ENCODE assay signal across 25 cellular contexts in genomic region chr2:40257812-40258457, GRCh38.
"Had no signal": no experiment of that assay in that cellular context is flagged by ENCODE, and none has a peak within 500 bp of the region (broad histone marks: within the 10 kb centered on the region; RNA-seq: fewer than 3 reads in every experiment).

No MANE protein-coding gene starts in this region.

- ATAC-seq: activated CD8-positive, alpha-beta memory T cell treated with anti-CD3 and anti-CD28 coated beads, Interleukin-2, amount 10 ng/mL, durations not matched to agents 7 days and 5 days; activated CD8-positive, alpha-beta T cell treated with anti-CD3 and anti-CD28 coated beads for 36 hours; activated naive CD4-positive, alpha-beta T cell treated with anti-CD3 and anti-CD28 coated beads, Interleukin-2, amount 50 U/mL, for 72 hours; activated T-cell treated with anti-CD3 and anti-CD28 coated beads, Interleukin-2, amount 50 U/mL, for 72 hours; effector memory CD8-positive, alpha-beta T cell; gastrocnemius medialis had no signal

- H2AFZ ChIP-seq: hepatocyte had no signal

- H3K4me3 ChIP-seq: gastrocnemius medialis, hepatocyte, ovary, prostate gland, tibial nerve had no signal

- H3K4me3 Mint-ChIP-seq: activated CD4-positive, alpha-beta T cell treated with anti-CD3 and anti-CD28 coated beads, Interleukin-2, amount 10 ng/mL, durations not matched to agents 7 days and 5 days; activated CD8-positive, alpha-beta memory T cell treated with anti-CD3 and anti-CD28 coated beads, Interleukin-2, amount 10 ng/mL, durations not matched to agents 7 days and 5 days; activated CD8-positive, alpha-beta T cell treated with anti-CD3 and anti-CD28 coated beads for 36 hours; activated T-cell treated with anti-CD3 and anti-CD28 coated beads, Interleukin-2, amount 50 U/mL, for 72 hours; effector memory CD8-positive, alpha-beta T cell; mesothelial cell of epicardium; naive B cell; nephron progenitor cell; T-helper 1 cell treated with Interleukin-12 subunit alpha and Interleukin-12 subunit beta and Interleukin-4 antibody, amounts not matched to agents 30 μg/mL and 1 μg/mL, for 36 hours had no signal

- H3K36me3 ChIP-seq: gastrocnemius medialis, ovary, prostate gland, tibial nerve had no signal

- H3K9me3 ChIP-seq: gastrocnemius medialis, ovary, prostate gland, tibial nerve had no signal

- H3K4me1 Mint-ChIP-seq: activated CD4-positive, alpha-beta T cell treated with anti-CD3 and anti-CD28 coated beads, Interleukin-2, amount 10 ng/mL, durations not matched to agents 7 days and 5 days; activated CD8-positive, alpha-beta memory T cell treated with anti-CD3 and anti-CD28 coated beads, Interleukin-2, amount 10 ng/mL, durations not matched to agents 7 days and 5 days; naive B cell; nephron progenitor cell had no signal

- H3K27me3 Mint-ChIP-seq: activated CD4-positive, alpha-beta T cell treated with anti-CD3 and anti-CD28 coated beads, Interleukin-2, amount 10 ng/mL, durations not matched to agents 7 days and 5 days; activated CD8-positive, alpha-beta memory T cell treated with anti-CD3 and anti-CD28 coated beads, Interleukin-2, amount 10 ng/mL, durations not matched to agents 7 days and 5 days; activated CD8-positive, alpha-beta T cell treated with anti-CD3 and anti-CD28 coated beads for 36 hours; effector memory CD8-positive, alpha-beta T cell; naive B cell had no signal

- H3K36me3 Mint-ChIP-seq: activated CD8-positive, alpha-beta memory T cell treated with anti-CD3 and anti-CD28 coated beads, Interleukin-2, amount 10 ng/mL, durations not matched to agents 7 days and 5 days; activated naive CD4-positive, alpha-beta T cell treated with anti-CD3 and anti-CD28 coated beads, Interleukin-2, amount 50 U/mL, for 72 hours; mesothelial cell of epicardium; naive B cell had no signal

- DNase-seq: activated CD4-positive, alpha-beta T cell treated with anti-CD3 and anti-CD28 coated beads for 1 hour; activated CD4-positive, alpha-beta T cell treated with anti-CD3 and anti-CD28 coated beads, Interleukin-2, amount 10 ng/mL, durations not matched to agents 7 days and 5 days; activated CD8-positive, alpha-beta memory T cell treated with anti-CD3 and anti-CD28 coated beads, Interleukin-2, amount 10 ng/mL, durations not matched to agents 7 days and 5 days; activated CD8-positive, alpha-beta T cell treated with anti-CD3 and anti-CD28 coated beads for 36 hours; activated naive CD4-positive, alpha-beta T cell; activated T-cell treated with anti-CD3 and anti-CD28 coated beads, Interleukin-2, amount 50 U/mL, for 72 hours; anterior cingulate cortex; cortex of kidney; effector memory CD8-positive, alpha-beta T cell; erythroblast; gastrocnemius medialis; islet precursor cell; naive B cell; nephron progenitor cell; ovary; stimulated activated CD4-positive, alpha-beta T cell treated with anti-CD3 and anti-CD28 coated beads, Interleukin-15, amount 100 ng/mL, for 24 hours; stimulated activated CD4-positive, alpha-beta T cell treated with anti-CD3 and anti-CD28 coated beads, Interleukin-2, amount 100 ng/mL, for 24 hours; stimulated activated naive CD4-positive, alpha-beta T cell; T-helper 9 cell had no signal

- H3K27ac Mint-ChIP-seq: activated CD4-positive, alpha-beta T cell treated with anti-CD3 and anti-CD28 coated beads, Interleukin-2, amount 10 ng/mL, durations not matched to agents 7 days and 5 days; activated CD8-positive, alpha-beta memory T cell treated with anti-CD3 and anti-CD28 coated beads, Interleukin-2, amount 10 ng/mL, durations not matched to agents 7 days and 5 days; activated CD8-positive, alpha-beta T cell treated with anti-CD3 and anti-CD28 coated beads for 36 hours; activated naive CD4-positive, alpha-beta T cell treated with anti-CD3 and anti-CD28 coated beads, Interleukin-2, amount 50 U/mL, for 72 hours; activated T-cell treated with anti-CD3 and anti-CD28 coated beads, Interleukin-2, amount 50 U/mL, for 72 hours; effector memory CD8-positive, alpha-beta T cell; mesothelial cell of epicardium; naive B cell; T-helper 1 cell treated with Interleukin-12 subunit alpha and Interleukin-12 subunit beta and Interleukin-4 antibody, amounts not matched to agents 30 μg/mL and 1 μg/mL, for 36 hours had no signal

- H3K79me2 ChIP-seq: hepatocyte had no signal

- H3K27me3 ChIP-seq: gastrocnemius medialis, hepatocyte, ovary, tibial nerve had no signal

- H3K9me3 Mint-ChIP-seq: activated CD4-positive, alpha-beta T cell treated with anti-CD3 and anti-CD28 coated beads, Interleukin-2, amount 10 ng/mL, durations not matched to agents 7 days and 5 days; naive B cell; nephron progenitor cell; T-helper 1 cell treated with Interleukin-12 subunit alpha and Interleukin-12 subunit beta and Interleukin-4 antibody, amounts not matched to agents 30 μg/mL and 1 μg/mL, for 36 hours had no signal

- H3K4me1 ChIP-seq: gastrocnemius medialis, prostate gland, tibial nerve had no signal

- H3K27ac ChIP-seq: gastrocnemius medialis, hepatocyte, ovary, prostate gland, tibial nerve had no signal

- H3K4me2 ChIP-seq: hepatocyte had no signal
